ENCODE assay signal across 20 cellular contexts in the genomic region with DNA sequence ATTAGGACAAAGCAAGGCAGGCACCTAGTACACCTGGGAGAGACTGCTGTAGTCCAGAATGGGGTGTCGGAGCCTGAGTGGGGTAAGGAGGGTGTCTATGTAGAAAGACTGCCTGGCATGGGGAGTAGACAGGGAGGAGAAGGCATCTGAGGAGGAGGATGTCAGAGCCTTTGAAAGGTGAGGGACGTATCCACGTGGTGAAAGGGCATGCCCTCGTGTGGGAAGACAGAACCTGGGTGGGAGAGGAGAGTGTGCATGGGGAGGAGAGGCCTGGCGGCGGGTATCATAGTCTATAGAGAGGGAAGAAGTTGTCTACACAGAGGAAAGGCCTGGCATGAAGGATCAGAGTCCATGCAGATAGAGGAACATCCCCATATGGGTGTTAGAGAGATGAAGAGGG.
DNase-seq lines count a peak whose midpoint lies in the region; ATAC-seq, FAIRE-seq and TF ChIP-seq lines count a peak whose summit lies in the region.
"Had no signal": no experiment of that assay in that cellular context is flagged by ENCODE, and none has a peak within 500 bp of the region (broad histone marks: within the 10 kb centered on the region; RNA-seq: fewer than 3 reads in every experiment).

No MANE protein-coding gene starts in this region.

- WGBS in HepG2 (ENCODE audit: low lambda C conversion rate): 17% methylated on average over 6 of the region's 6 CpGs
- 42% methylated on average over 6 of the region's 6 CpGs for WGBS in right lobe of liver (ENCODE audit: insufficient coverage, low coverage, low lambda C conversion rate, missing lambda C conversion rate)

- H3K36me3 Mint-ChIP-seq in progenitor cell of endocrine pancreas (ENCODE audit: insufficient read depth): no peaks in the 10 kb centered on the region
- H3K36me3 Mint-ChIP-seq: CD8-positive, alpha-beta T cell had no signal

- DNase-seq in HepG2 (ENCODE audit: low spot score): no peak
- no peak for DNase-seq in right lobe of liver
- DNase-seq in brain microvascular endothelial cell: no peak
- DNase-seq in kidney: peak; percentile 15
- DNase-seq in osteoblast (ENCODE audit: insufficient read length, low spot score, missing footprints): no peak
- no peak for DNase-seq in progenitor cell of endocrine pancreas (ENCODE audit: low spot score, unreplicated experiment)
- DNase-seq in NCI-H2196 treated with DMSO at 0.1 percent for 48 hours (lab: John Stamatoyannopoulos, UW; ENCODE audit: unreplicated experiment): no peak
- DNase-seq: 8988T; CD8-positive, alpha-beta T cell; DMS 273 treated with DMSO at 0.1 percent for 48 hours; DMS53; DND-41 had no signal

- no peaks in the 10 kb centered on the region for H3K4me1 Mint-ChIP-seq in progenitor cell of endocrine pancreas (ENCODE audit: low read depth)
- H3K4me1 Mint-ChIP-seq: B cell had no signal

- H3K27ac Mint-ChIP-seq in progenitor cell of endocrine pancreas: no peak overlapping the region
- H3K27ac Mint-ChIP-seq: B cell; CD8-positive, alpha-beta T cell had no signal

- TF ChIP-seq EP300 in HepG2 (IDR thresholded peaks at IDR 0.05; ENCODE audit: low read depth in 2 of 2, low read length in 2 of 2) (no peak), HepG2 (CRISPR knock-in tag; IDR thresholded peaks at IDR 0.05; ENCODE audit: borderline replicate concordance) (no peak)

- H3K4me3 ChIP-seq in HepG2 (replicated peaks in 1 of 3; ENCODE audit: insufficient read depth in 1 of 3, low read depth in 2 of 3, low read length in 3 of 3): no peak overlapping the region
- no peak overlapping the region for H3K4me3 ChIP-seq in right lobe of liver
- H3K4me3 ChIP-seq in brain microvascular endothelial cell (ENCODE audit: low read depth, low read length): no peak overlapping the region
- no peak overlapping the region for H3K4me3 ChIP-seq in kidney (ENCODE audit: low read length in 2 of 2)
- no peak overlapping the region for H3K4me3 ChIP-seq in osteoblast (ENCODE audit: insufficient read depth, low read length)
- H3K4me3 ChIP-seq: BLaER1 treated with 17β-estradiol and CSF1 and Interleukin-3, amounts not matched to agents 10 nM and 100 nM; HAP-1; K562 had no signal

- no peak for TF ChIP-seq RAD21 in HepG2 (CRISPR knock-in tag; IDR thresholded peaks at IDR 0.05)

- H3K4me2 ChIP-seq in HepG2 (ENCODE audit: low read depth, low read length) (no peak overlapping the region), osteoblast (ENCODE audit: insufficient read depth, low read length) (no peak overlapping the region)
- H3K4me2 ChIP-seq: BLaER1 treated with 17β-estradiol and CSF1 and Interleukin-3, amounts not matched to agents 10 nM and 100 nM had no signal

- CTCF ChIA-PET in HepG2 (lab: Yijun Ruan, JAX; ENCODE audit: low intra/inter-chr PET ratio, low total read pairs): no interaction called here

- H3K27me3 ChIP-seq in HepG2 (ENCODE audit: control insufficient read depth in 1 of 2, insufficient read depth in 2 of 2, low read length in 2 of 2) (peaks cover 5 to 17% of the 10 kb centered on the region in 2 experiments; a peak in 4 of 5 replicates), right lobe of liver (no peaks in the 10 kb centered on the region), brain microvascular endothelial cell (replicated peaks) (no peaks in the 10 kb centered on the region), osteoblast (ENCODE audit: insufficient read depth, low read length) (no peaks in the 10 kb centered on the region)
- H3K27me3 ChIP-seq: BLaER1 treated with 17β-estradiol and CSF1 and Interleukin-3, amounts not matched to agents 10 nM and 100 nM had no signal

- no TSS peak for BruUV-seq in HepG2 (replicated peaks; lab: Mats Ljungman, UMichigan)

- TF ChIP-seq CTCF in HepG2 (CRISPR knock-in tag; IDR thresholded peaks at IDR 0.05): no peak
- TF ChIP-seq CTCF in right lobe of liver (IDR thresholded peaks at IDR 0.05): no peak
- TF ChIP-seq CTCF in brain microvascular endothelial cell (IDR thresholded peaks at IDR 0.05; ENCODE audit: low read depth, low read length, missing control alignments): no peak
- TF ChIP-seq CTCF in kidney (IDR thresholded peaks at IDR 0.05; ENCODE audit: borderline replicate concordance, extremely low read depth, insufficient read depth): no peak
- TF ChIP-seq CTCF in osteoblast (IDR thresholded peaks at IDR 0.05; ENCODE audit: extremely low read depth, low read depth, low read length): no peak
- no peak for TF ChIP-seq CTCF in progenitor cell of endocrine pancreas (IDR thresholded peaks at IDR 0.05; ENCODE audit: unreplicated experiment)

- H3K4me1 ChIP-seq in HepG2 (ENCODE audit: insufficient read depth, low read length) (peaks cover 9% of the 10 kb centered on the region; the same call in 1 of the 2 replicates), right lobe of liver (no peaks in the 10 kb centered on the region), kidney (ENCODE audit: control insufficient read depth in 1 of 2, insufficient read depth in 1 of 2, low read depth in 1 of 2, low read length in 2 of 2) (no peaks in the 10 kb centered on the region), osteoblast (ENCODE audit: insufficient read depth, low read length) (peaks cover 12% of the 10 kb centered on the region)
- H3K4me1 ChIP-seq: HAP-1 had no signal

- H2AFZ ChIP-seq in HepG2 (ENCODE audit: low read length): no peak overlapping the region
- H2AFZ ChIP-seq in osteoblast (ENCODE audit: low read length): no peak overlapping the region

- no peaks in the 10 kb centered on the region for H3K36me3 ChIP-seq in HepG2 (replicated peaks in 1 of 2; ENCODE audit: control insufficient read depth in 1 of 2, insufficient read depth in 2 of 2, low read length in 2 of 2)
- H3K36me3 ChIP-seq in right lobe of liver: no peaks in the 10 kb centered on the region
- H3K36me3 ChIP-seq in brain microvascular endothelial cell (replicated peaks): no peaks in the 10 kb centered on the region
- no peaks in the 10 kb centered on the region for H3K36me3 ChIP-seq in kidney (ENCODE audit: control insufficient read depth in 1 of 2, insufficient read depth in 2 of 2, low read length in 2 of 2)
- H3K36me3 ChIP-seq in osteoblast (ENCODE audit: insufficient read depth, low read length): no peaks in the 10 kb centered on the region
- H3K36me3 ChIP-seq: BLaER1 treated with 17β-estradiol and CSF1 and Interleukin-3, amounts not matched to agents 10 nM and 100 nM; HAP-1 had no signal

- ATAC-seq in HepG2 (no peak), right lobe of liver (no peak), HG02852 (IDR thresholded peaks at IDR 0.05; ENCODE audit: unreplicated experiment) (no peak)
- ATAC-seq: CD8-positive, alpha-beta T cell; K562 had no signal

- H3K9me3 Mint-ChIP-seq in progenitor cell of endocrine pancreas (ENCODE audit: low read depth): no peaks in the 10 kb centered on the region
- H3K9me3 Mint-ChIP-seq: CD8-positive, alpha-beta T cell had no signal

- H3K4me3 Mint-ChIP-seq in progenitor cell of endocrine pancreas (ENCODE audit: low read depth): no peak overlapping the region
- H3K4me3 Mint-ChIP-seq: B cell; CD8-positive, alpha-beta T cell had no signal

- FAIRE-seq in HepG2 (lab: Jason Lieb, UNC) (no peak), kidney (lab: Jason Lieb, UNC) (no peak)
- FAIRE-seq: G401.6, GM12891, GM19239, K562 had no signal

- intact Hi-C loops in HepG2 (cut with micrococcal nuclease; ENCODE audit: unreplicated experiment): no loop called here
- intact Hi-C loops in right lobe of liver (cut with DNase I): no loop called here
- intact Hi-C loops in kidney (cut with DNase I): no loop called here

- no peak for TF ChIP-seq POLR2A in HepG2 (IDR thresholded peaks at IDR 0.05; ENCODE audit: insufficient read depth in 1 of 2, low read depth in 2 of 2, low read length in 2 of 2)
- TF ChIP-seq POLR2A in right lobe of liver (IDR thresholded peaks at IDR 0.05): no peak

- no peaks in the 10 kb centered on the region for H3K9me3 ChIP-seq in HepG2 (ENCODE audit: low read length)
- no peaks in the 10 kb centered on the region for H3K9me3 ChIP-seq in right lobe of liver
- no peaks in the 10 kb centered on the region for H3K9me3 ChIP-seq in kidney (ENCODE audit: control insufficient read depth in 1 of 2, low read length in 2 of 2)
- H3K9me3 ChIP-seq in osteoblast (ENCODE audit: low read depth, low read length): no peaks in the 10 kb centered on the region
- H3K9me3 ChIP-seq: HAP-1 had no signal

- H3K79me2 ChIP-seq in HepG2 (ENCODE audit: insufficient read depth, low read length) (no peaks in the 10 kb centered on the region), osteoblast (ENCODE audit: insufficient read depth, low read length) (no peaks in the 10 kb centered on the region)

- H3K9ac ChIP-seq in HepG2 (ENCODE audit: insufficient read depth, low read depth, low read length): no peak overlapping the region
- H3K9ac ChIP-seq in kidney (ENCODE audit: low read length in 2 of 2): no peak overlapping the region
- H3K9ac ChIP-seq: BLaER1 treated with 17β-estradiol and CSF1 and Interleukin-3, amounts not matched to agents 10 nM and 100 nM had no signal

- H3K27ac ChIP-seq in HepG2 (ENCODE audit: extremely low read length, insufficient read depth, low read length): no peak overlapping the region
- H3K27ac ChIP-seq in right lobe of liver: no peak overlapping the region
- H3K27ac ChIP-seq in brain microvascular endothelial cell: peak overlapping the region; percentile 91
- no peak overlapping the region for H3K27ac ChIP-seq in kidney (ENCODE audit: low read depth in 2 of 2, low read length in 2 of 2)
- peak overlapping the region; percentile 40 for H3K27ac ChIP-seq in osteoblast (ENCODE audit: low read depth, low read length)
- H3K27ac ChIP-seq: BLaER1 treated with 17β-estradiol and CSF1 and Interleukin-3, amounts not matched to agents 10 nM and 100 nM had no signal

- H3K27me3 Mint-ChIP-seq in progenitor cell of endocrine pancreas: peaks cover 25% of the 10 kb centered on the region

- H4K20me1 ChIP-seq in HepG2 (ENCODE audit: insufficient read depth, low read length) (no peaks in the 10 kb centered on the region), osteoblast (ENCODE audit: insufficient read depth, low read length) (no peaks in the 10 kb centered on the region)
- H4K20me1 ChIP-seq: BLaER1 treated with 17β-estradiol and CSF1 and Interleukin-3, amounts not matched to agents 10 nM and 100 nM had no signal

- POLR2A ChIA-PET in HepG2 (lab: Yijun Ruan, JAX): no interaction called here

- in situ Hi-C loops in HepG2 (cut with HindIII; ENCODE audit: extremely low pct_ligation_motif_present, low pct_unique_long_range_greater_than_20kb): no loop called here
- in situ Hi-C loops in brain microvascular endothelial cell (cut with HindIII; ENCODE audit: low pct_ligation_motif_present, low sequenced_read_pairs): no loop called here

TF ChIP-seq in HepG2, 621 proteins besides CTCF, POLR2A, EP300 and RAD21 (continues in another document):
- no peak for TF ChIP-seq PCBP2 (optimal IDR thresholded peaks at IDR 0.05; ENCODE audit: low read depth, low read length, poor library complexity, severe bottlenecking)

Comparison
In these comparisons a context has a peak if more than half of its experiments do, and no peak if none do; other contexts are left out.
1. H3K27ac ChIP-seq: peak in brain microvascular endothelial cell (single experiment) and osteoblast (single experiment); none in HepG2 (single experiment), right lobe of liver (0 of 3) and kidney (0 of 2).